Comparison of ENCODE assay signal across 18 cellular contexts in genomic region chr1:226695335-226695900, GRCh38. TPM values are rescaled to one million over a fixed set of nuclear protein-coding genes. Genes with fewer than 3 reads are reported as not detected.
DNase-seq lines count a peak whose midpoint lies in the region; ATAC-seq lines count a peak whose summit lies in the region.
"Had no signal": no experiment of that assay in that cellular context is flagged by ENCODE, and none has a peak within 500 bp of the region (broad histone marks: within the 10 kb centered on the region; RNA-seq: fewer than 3 reads in every experiment).

No MANE protein-coding gene starts in this region.

- DNase-seq in Right ventricle myocardium superior (no peak), cardiac septum (ENCODE audit: low spot score) (no peak), naive B cell (no peak), T-helper 9 cell (no peak), germinal center (ENCODE audit: low spot score) (no peak)
- no peak for DNase-seq in activated CD8-positive, alpha-beta memory T cell treated with anti-CD3 and anti-CD28 coated beads, Interleukin-2, amount 10 ng/mL, durations not matched to agents 7 days and 5 days
- DNase-seq in activated CD4-positive, CD25-positive, alpha-beta regulatory T cell treated with anti-CD3 and anti-CD28 coated beads, Interleukin-2, amount 50 U/mL, for 72 hours, result no peak
- DNase-seq: aorta; HFFc6; kidney; midbrain; NCI-H2081 treated with DMSO at 0.1 percent for 48 hours; NCI-H748 treated with DMSO at 0.1 percent for 48 hours; stimulated activated naive CD4-positive, alpha-beta T cell; SW 1271 had no signal

- H3K4me3 Mint-ChIP-seq in naive B cell, result peak overlapping the region in 4 of 8 donors; percentile 12 to 55 (median 27)
- H3K4me3 Mint-ChIP-seq in activated CD8-positive, alpha-beta memory T cell treated with anti-CD3 and anti-CD28 coated beads, Interleukin-2, amount 10 ng/mL, durations not matched to agents 7 days and 5 days, result no peak overlapping the region
- H3K4me3 Mint-ChIP-seq: HFFc6, WTC11 had no signal

- peaks cover 3 to 10% of the 10 kb centered on the region in 2 donors for H3K36me3 Mint-ChIP-seq in naive B cell
- H3K36me3 Mint-ChIP-seq in activated CD8-positive, alpha-beta memory T cell treated with anti-CD3 and anti-CD28 coated beads, Interleukin-2, amount 10 ng/mL, durations not matched to agents 7 days and 5 days, result peaks cover 16% of the 10 kb centered on the region
- H3K36me3 Mint-ChIP-seq: IgD-negative memory B cell, WTC11 had no signal

- CTCF ChIA-PET in activated CD8-positive, alpha-beta memory T cell treated with anti-CD3 and anti-CD28 coated beads, Interleukin-2, amount 10 ng/mL, durations not matched to agents 7 days and 5 days (lab: Charles Lee), result interaction anchor here (1.0 to 1.5 kb wide), 4 partner anchors 7 to 69 kb away, joined by 3 read pairs; no protein-coding TSS in a partner anchor

- no peaks in the 10 kb centered on the region for H3K27me3 Mint-ChIP-seq in naive B cell
- no peaks in the 10 kb centered on the region for H3K27me3 Mint-ChIP-seq in activated CD8-positive, alpha-beta memory T cell treated with anti-CD3 and anti-CD28 coated beads, Interleukin-2, amount 10 ng/mL, durations not matched to agents 7 days and 5 days
- H3K27me3 Mint-ChIP-seq: IgD-negative memory B cell had no signal

- peak overlapping the region; percentile 93 to 100 (median 100) for H3K27ac Mint-ChIP-seq in naive B cell
- H3K27ac Mint-ChIP-seq in activated CD8-positive, alpha-beta memory T cell treated with anti-CD3 and anti-CD28 coated beads, Interleukin-2, amount 10 ng/mL, durations not matched to agents 7 days and 5 days, result no peak overlapping the region
- H3K27ac Mint-ChIP-seq: HFFc6, WTC11 had no signal

- intact Hi-C loops in Right ventricle myocardium superior (cut with DNase I) (no loop called here), cardiac septum (cut with DNase I) (no loop called here)

- H3K27ac ChIP-seq in angular gyrus (ENCODE audit: low read depth, low read length), result peak overlapping the region; percentile 46

- peaks cover 74 to 97% (median 93%) of the 10 kb centered on the region in 3 donors for H3K4me1 Mint-ChIP-seq in naive B cell
- peaks cover 60% of the 10 kb centered on the region for H3K4me1 Mint-ChIP-seq in activated CD8-positive, alpha-beta memory T cell treated with anti-CD3 and anti-CD28 coated beads, Interleukin-2, amount 10 ng/mL, durations not matched to agents 7 days and 5 days

- ATAC-seq in Right ventricle myocardium superior (ENCODE audit: poor library complexity) (peak; percentile 52), naive B cell (ENCODE audit: low read depth in 2 of 2) (no peak)
- ATAC-seq in activated CD8-positive, alpha-beta memory T cell treated with anti-CD3 and anti-CD28 coated beads, Interleukin-2, amount 10 ng/mL, durations not matched to agents 7 days and 5 days, result no peak
- ATAC-seq: WTC11 had no signal

- no peaks in the 10 kb centered on the region for H3K9me3 Mint-ChIP-seq in naive B cell
- H3K9me3 Mint-ChIP-seq in activated CD8-positive, alpha-beta memory T cell treated with anti-CD3 and anti-CD28 coated beads, Interleukin-2, amount 10 ng/mL, durations not matched to agents 7 days and 5 days (ENCODE audit: low read depth), result no peaks in the 10 kb centered on the region
- H3K9me3 Mint-ChIP-seq: HFFc6, IgD-negative memory B cell had no signal

RNA-seq across cellular contexts. Expression of gene ITPKB, which starts 43.7 kb away (rescaled TPM):
- 21.2 TPM for total RNA-seq in Right ventricle myocardium superior
- 10.5 TPM for total RNA-seq in cardiac septum
- polyA plus RNA-seq in naive B cell (ENCODE audit: low read depth in 6 of 6), result 10 to 100 TPM; 24.5 to 48.9 (median 34.1) TPM
- total RNA-seq in activated CD8-positive, alpha-beta memory T cell treated with anti-CD3 and anti-CD28 coated beads, Interleukin-2, amount 10 ng/mL, durations not matched to agents 7 days and 5 days, result 10 to 100 TPM; 40.9 to 43.4 TPM
